Comparison of ENCODE assay signal across 8 cellular contexts in genomic region chr11:87037450-87038234, GRCh38. TPM values are rescaled to one million over a fixed set of nuclear protein-coding genes. Genes with fewer than 3 reads are reported as not detected.
DNase-seq lines count a peak whose midpoint lies in the region; ATAC-seq and TF ChIP-seq lines count a peak whose summit lies in the region.

TSS of gene TMEM135 (plus strand) at chr11:87037934. CDS start at chr11:87038046, 112 bp downstream.

- peak; percentile 97 for DNase-seq in GM10248 (ENCODE audit: extremely low spot score)
- DNase-seq in NCI-H1092 (lab: John Stamatoyannopoulos, UW): peak; percentile 91
- peak; percentile 98 for DNase-seq in SK-N-SH
- DNase-seq in activated naive CD4-positive, alpha-beta T cell treated with anti-CD3 and anti-CD28 coated beads, Interleukin-2, amount 50 U/mL, for 16 hours: peak; percentile 93
- DNase-seq in globus pallidus (ENCODE audit: low spot score): peak; percentile 95
- peak; percentile 60 to 96 (median 90) for DNase-seq in nucleus accumbens (lab: John Stamatoyannopoulos, UW)
- DNase-seq in superior temporal gyrus (ENCODE audit: extremely low spot score): peak; percentile 94

- POLR2A ChIA-PET in GM10248 (lab: Yijun Ruan, JAX) (interaction anchor here (0.5 kb wide), 1 partner anchor 378 kb away, joined by 3 read pairs; no protein-coding TSS in a partner anchor), SK-N-SH (lab: Yijun Ruan, JAX) (interaction anchor here (0.6 kb wide), 1 partner anchor 201 kb away, joined by 3 read pairs; no protein-coding TSS in a partner anchor)

- H3K9ac ChIP-seq in SK-N-SH: peak within 1 kb of the TSS; percentile 74

- H3K36me3 ChIP-seq in SK-N-SH (replicated peaks in 1 of 2; ENCODE audit: control insufficient read depth in 1 of 2, insufficient read depth in 2 of 2, low read length in 1 of 2): no peaks in the 10 kb centered on the region

- CTCF ChIA-PET in GM10248 (lab: Yijun Ruan, JAX) (interaction anchor here (1.0 to 1.3 kb wide), 4 partner anchors 11 to 43 kb away, joined by 3 to 6 read pairs (median 4); no protein-coding TSS in a partner anchor), SK-N-SH (lab: Yijun Ruan, JAX) (interaction anchor here (1.0 to 1.7 kb wide), 4 partner anchors 32 to 99 kb away, joined by 3 to 5 read pairs (median 4); no protein-coding TSS in a partner anchor)

- 0 out of 2 replicates have a peak, but pooled peaks have one; percentile 3 for TF ChIP-seq RAD21 in SK-N-SH (IDR thresholded peaks at IDR 0.05; ENCODE audit: low read length)

- H3K27ac ChIP-seq in SK-N-SH (ENCODE audit: low read depth in 2 of 2, low read length in 1 of 2): peak within 1 kb of the TSS; percentile 43 to 89; a peak in 3 of 4 replicates

- no peaks in the 10 kb centered on the region for H4K20me1 ChIP-seq in SK-N-SH (ENCODE audit: insufficient read depth)

- peaks cover 34% of the 10 kb centered on the region; the same call in 1 of the 2 replicates for H3K79me2 ChIP-seq in SK-N-SH (ENCODE audit: insufficient read depth)

- TF ChIP-seq CTCF in GM10248 (IDR thresholded peaks at IDR 0.05; ENCODE audit: control extremely low read depth, extremely low read depth, low read depth, missing control alignments): no peak
- no peak for TF ChIP-seq CTCF in SK-N-SH (IDR thresholded peaks at IDR 0.05)

- peak within 1 kb of the TSS; percentile 83 for H3K4me2 ChIP-seq in SK-N-SH

- H3K27me3 ChIP-seq in SK-N-SH (ENCODE audit: insufficient read depth): no peaks in the 10 kb centered on the region

- under 1% methylated on average over 27 of the region's 66 CpGs for WGBS in SK-N-SH (ENCODE audit: low lambda C conversion rate)

- no peaks in the 10 kb centered on the region for H3F3A ChIP-seq in SK-N-SH (replicated peaks; ENCODE audit: insufficient read depth)

- H3K4me3 ChIP-seq in SK-N-SH (ENCODE audit: low read depth in 2 of 2, low read length in 1 of 2): peak within 1 kb of the TSS; percentile 93 to 94

- H2AFZ ChIP-seq in SK-N-SH (ENCODE audit: low read depth): peak within 1 kb of the TSS; percentile 96

- TF ChIP-seq EP300 in SK-N-SH (IDR thresholded peaks at IDR 0.05; ENCODE audit: borderline replicate concordance in 1 of 2, low read depth in 1 of 2, low read length in 1 of 2): no peak

- H3K9me3 ChIP-seq in SK-N-SH: no peaks in the 10 kb centered on the region

- no peaks in the 10 kb centered on the region for H3K9me2 ChIP-seq in SK-N-SH

- H3K4me1 ChIP-seq in SK-N-SH (ENCODE audit: control insufficient read depth in 1 of 2, insufficient read depth in 2 of 2, low read depth in 1 of 2, low read length in 1 of 2): peaks cover 7 to 13% of the 10 kb centered on the region in 2 experiments; a peak in 3 of 4 replicates

- peak; percentile 98 for ATAC-seq in HG02610 (IDR thresholded peaks at IDR 0.05; ENCODE audit: unreplicated experiment)

TF ChIP-seq in SK-N-SH, 30 proteins besides CTCF, POLR2A, EP300 and RAD21:
- peak; percentile 68 for TF ChIP-seq POLR2AphosphoS5 (IDR thresholded peaks at IDR 0.05; ENCODE audit: low read depth, low read length)
- TF ChIP-seq RXRA (IDR thresholded peaks at IDR 0.05; ENCODE audit: borderline replicate concordance, low read depth): peak; percentile 98
- TF ChIP-seq SIN3A (IDR thresholded peaks at IDR 0.05; ENCODE audit: borderline replicate concordance, low read depth, low read length): peak; percentile 31; the same call in 1 of the 2 replicates
- peak; percentile 82 for TF ChIP-seq MXI1 (IDR thresholded peaks at IDR 0.05; ENCODE audit: low read depth, low read length)
- peak; percentile 59 for TF ChIP-seq NRF1 (IDR thresholded peaks at IDR 0.05; ENCODE audit: low read depth, low read length)
- 0 out of 2 replicates have a peak, but pooled peaks have one; percentile 3 for TF ChIP-seq TCF12 (IDR thresholded peaks at IDR 0.05)
- no peak for TF ChIP-seq RFX5 (IDR thresholded peaks at IDR 0.05; ENCODE audit: low read length)
- TF ChIP-seq MEF2A (IDR thresholded peaks at IDR 0.05; ENCODE audit: borderline replicate concordance, low read depth): no peak
- no peak for TF ChIP-seq IRF3 (IDR thresholded peaks at IDR 0.05; ENCODE audit: low read depth, low read length)
- no peak for TF ChIP-seq FOSL2 (IDR thresholded peaks at IDR 0.05; ENCODE audit: borderline replicate concordance, low read depth)
- TF ChIP-seq YY1 (IDR thresholded peaks at IDR 0.05; ENCODE audit: low read depth): peak; percentile 83
- TF ChIP-seq MAX (IDR thresholded peaks at IDR 0.05; ENCODE audit: low read depth): peak; percentile 86
- 0 out of 2 replicates have a peak, but pooled peaks have one; percentile 6 for TF ChIP-seq GATA2 (CRISPR knock-in tag; IDR thresholded peaks at IDR 0.05)

RNA-seq across cellular contexts. Expression of gene TMEM135, which starts in this region (rescaled TPM):
- polyA plus RNA-seq in SK-N-SH (2012; rRNA removed): 3.0 and 5.2 TPM in 2 replicates
- polyA plus RNA-seq in SK-N-SH (2012; cell fraction: cytosol; rRNA removed): 4.5 and 4.9 TPM in 2 replicates
- 4.1 and 6.5 TPM in 2 replicates for polyA plus RNA-seq in SK-N-SH (2012; cell fraction: nucleus; rRNA removed)

Comparison
In these comparisons a context has a peak if more than half of its experiments do, and no peak if none do; other contexts are left out.
1. Peak in every context shown above with its lines: DNase-seq, ATAC-seq, H3K4me3 ChIP-seq and H3K27ac ChIP-seq.